8 cellular contexts compared by ENCODE assay signal in genomic region chr5:7868773-7869473, GRCh38. TPM values are rescaled to one million over a fixed set of nuclear protein-coding genes. Genes with fewer than 3 reads are reported as not detected.
DNase-seq lines count a peak whose midpoint lies in the region; TF ChIP-seq lines count a peak whose summit lies in the region.

FASTKD3 (minus strand) TSS chr5:7869031; CDS start chr5:7868083, 948 bp downstream.
MTRR (plus strand) TSS chr5:7869148; CDS start chr5:7870795, 1,647 bp downstream.

- no peaks in the 10 kb centered on the region for H3K9me3 Mint-ChIP-seq in neural progenitor cell

- H3K4me1 Mint-ChIP-seq in neural progenitor cell: peaks cover 19% of the 10 kb centered on the region

- H3K9me2 ChIP-seq in MM.1S (replicated peaks; ENCODE audit: insufficient read depth, low read length): no peaks in the 10 kb centered on the region

- no peak for TF ChIP-seq CTCF in MM.1S (IDR thresholded peaks at IDR 0.05; ENCODE audit: low read length)
- TF ChIP-seq CTCF in fibroblast of villous mesenchyme (IDR thresholded peaks at IDR 0.05; ENCODE audit: insufficient read depth, low read depth, low read length): no peak
- TF ChIP-seq CTCF in neural progenitor cell (IDR thresholded peaks at IDR 0.05): no peak

- H3K79me2 ChIP-seq in MM.1S (ENCODE audit: low read length): peaks cover 78% of the 10 kb centered on the region
- H3K79me2 ChIP-seq in neural progenitor cell (ENCODE audit: low read depth): peaks cover 71% of the 10 kb centered on the region

- no peaks in the 10 kb centered on the region for H3K27me3 ChIP-seq in HAP-1 (ENCODE audit: low read depth)
- H3K27me3 ChIP-seq in MM.1S (replicated peaks; ENCODE audit: insufficient read depth, low read length): no peaks in the 10 kb centered on the region
- H3K27me3 ChIP-seq in neural progenitor cell: no peaks in the 10 kb centered on the region

- H3K9me3 ChIP-seq in ES-I3 (ENCODE audit: control insufficient read depth, insufficient read depth, low read length) (no peaks in the 10 kb centered on the region), HAP-1 (no peaks in the 10 kb centered on the region), MM.1S (replicated peaks; ENCODE audit: insufficient read depth, low read length) (no peaks in the 10 kb centered on the region), neural progenitor cell (ENCODE audit: low read depth) (no peaks in the 10 kb centered on the region)

- peak within 1 kb of the TSS; percentile 93 for H3K4me3 Mint-ChIP-seq in neural progenitor cell

- H3F3A ChIP-seq in MM.1S (ENCODE audit: insufficient read depth, low read length): peaks cover 47% of the 10 kb centered on the region
- no peaks in the 10 kb centered on the region for H3F3A ChIP-seq in neural progenitor cell (ENCODE audit: low read depth)

- H3K27me3 Mint-ChIP-seq in neural progenitor cell (ENCODE audit: insufficient read depth, low read depth): peaks cover 2% of the 10 kb centered on the region

- H3K4me1 ChIP-seq in ES-I3 (ENCODE audit: insufficient read depth, low read length) (0 out of 2 replicates have a peak, but pooled peaks cover 10% of the 10 kb centered on the region), HAP-1 (peaks cover 15% of the 10 kb centered on the region), MM.1S (ENCODE audit: low read length) (peaks cover 28% of the 10 kb centered on the region), neural progenitor cell (peaks cover 12% of the 10 kb centered on the region)

- peaks cover 4% of the 10 kb centered on the region for H4K20me1 ChIP-seq in MM.1S (ENCODE audit: insufficient read depth, low read length)
- H4K20me1 ChIP-seq in neural progenitor cell (ENCODE audit: low read depth): peaks cover 25% of the 10 kb centered on the region

- H3K4me3 ChIP-seq in HAP-1: peak within 1 kb of the TSS; percentile 88
- H3K4me3 ChIP-seq in MM.1S (ENCODE audit: low read length): peak within 1 kb of the TSS; percentile 92
- peak within 1 kb of the TSS; percentile 87 for H3K4me3 ChIP-seq in fibroblast of villous mesenchyme (ENCODE audit: low read depth, low read length)
- peak within 1 kb of the TSS; percentile 94 for H3K4me3 ChIP-seq in neural progenitor cell

- peak within 1 kb of the TSS; percentile 92 for H3K27ac ChIP-seq in MM.1S (ENCODE audit: low read length)
- H3K27ac ChIP-seq in neural progenitor cell: no peak within 1 kb of the TSS

- peak; percentile 86 to 93 for DNase-seq in HAP-1 (ENCODE audit: low spot score in 2 of 2)
- peak; percentile 94 for DNase-seq in MM.1S
- DNase-seq in SIG-M5 (lab: John Stamatoyannopoulos, UW): peak; percentile 41
- peak; percentile 78 for DNase-seq in activated gamma-delta T cell (lab: John Stamatoyannopoulos, UW)
- DNase-seq in fibroblast of villous mesenchyme (ENCODE audit: low read depth): peak; percentile 95
- DNase-seq in neural progenitor cell (ENCODE audit: low spot score): peak; percentile 93
- peak; percentile 86 for DNase-seq in stromal cell of bone marrow (ENCODE audit: low read depth)

- peak within 1 kb of the TSS; percentile 21 for H3K27ac Mint-ChIP-seq in neural progenitor cell

- H3K4me2 ChIP-seq in MM.1S (ENCODE audit: low read depth, low read length) (peak within 1 kb of the TSS; percentile 88), neural progenitor cell (peak within 1 kb of the TSS; percentile 95)

- peaks cover 2% of the 10 kb centered on the region for H3K36me3 Mint-ChIP-seq in neural progenitor cell

- peak within 1 kb of the TSS; percentile 76 for H2AFZ ChIP-seq in MM.1S (ENCODE audit: low read length)
- peak within 1 kb of the TSS; percentile 95 for H2AFZ ChIP-seq in neural progenitor cell (replicated peaks)

- H3K36me3 ChIP-seq in ES-I3 (ENCODE audit: insufficient read depth, low read length) (no peaks in the 10 kb centered on the region), HAP-1 (replicated peaks) (peaks cover 41% of the 10 kb centered on the region), MM.1S (replicated peaks; ENCODE audit: insufficient read depth, low read length) (peaks cover 2% of the 10 kb centered on the region; the same call in 1 of the 2 replicates), neural progenitor cell (peaks cover 4% of the 10 kb centered on the region)

- H3K9ac ChIP-seq in ES-I3 (ENCODE audit: low read depth, low read length) (peak within 1 kb of the TSS; percentile 90), MM.1S (ENCODE audit: low read length) (peak within 1 kb of the TSS; percentile 98), neural progenitor cell (peak within 1 kb of the TSS; percentile 73)

- in situ Hi-C loops in HAP-1 (cut with MboI; ENCODE audit: low sequenced_read_pairs): loop anchor here (10.0 to 25.0 kb wide), 2 partner anchors 1107 to 1254 kb away; no protein-coding TSS in a partner anchor

RNA-seq across cellular contexts. Expression of gene FASTKD3, which starts in this region (rescaled TPM):
- total RNA-seq in fibroblast of villous mesenchyme (11.3 and 22.0 TPM in 2 replicates), neural progenitor cell (ENCODE audit: low replicate concordance) (25.2 and 32.2 TPM in 2 replicates)

RNA-seq across cellular contexts. Expression of gene MTRR, which starts in this region (rescaled TPM):
- 33.2 and 41.5 TPM in 2 replicates for total RNA-seq in fibroblast of villous mesenchyme
- 53.5 and 54.5 TPM in 2 replicates for total RNA-seq in neural progenitor cell (ENCODE audit: low replicate concordance)

Comparison
In these comparisons a context has a peak if more than half of its experiments do, and no peak if none do; other contexts are left out.
1. DNase-seq: peak in every context shown above with its lines; median percentile 95 in fibroblast of villous mesenchyme; 94 in MM.1S; 93 in neural progenitor cell; 90 in HAP-1; 86 in stromal cell of bone marrow; 78 in activated gamma-delta T cell; 41 in SIG-M5.